1 cellular context compared by ENCODE assay signal in the genomic region with DNA sequence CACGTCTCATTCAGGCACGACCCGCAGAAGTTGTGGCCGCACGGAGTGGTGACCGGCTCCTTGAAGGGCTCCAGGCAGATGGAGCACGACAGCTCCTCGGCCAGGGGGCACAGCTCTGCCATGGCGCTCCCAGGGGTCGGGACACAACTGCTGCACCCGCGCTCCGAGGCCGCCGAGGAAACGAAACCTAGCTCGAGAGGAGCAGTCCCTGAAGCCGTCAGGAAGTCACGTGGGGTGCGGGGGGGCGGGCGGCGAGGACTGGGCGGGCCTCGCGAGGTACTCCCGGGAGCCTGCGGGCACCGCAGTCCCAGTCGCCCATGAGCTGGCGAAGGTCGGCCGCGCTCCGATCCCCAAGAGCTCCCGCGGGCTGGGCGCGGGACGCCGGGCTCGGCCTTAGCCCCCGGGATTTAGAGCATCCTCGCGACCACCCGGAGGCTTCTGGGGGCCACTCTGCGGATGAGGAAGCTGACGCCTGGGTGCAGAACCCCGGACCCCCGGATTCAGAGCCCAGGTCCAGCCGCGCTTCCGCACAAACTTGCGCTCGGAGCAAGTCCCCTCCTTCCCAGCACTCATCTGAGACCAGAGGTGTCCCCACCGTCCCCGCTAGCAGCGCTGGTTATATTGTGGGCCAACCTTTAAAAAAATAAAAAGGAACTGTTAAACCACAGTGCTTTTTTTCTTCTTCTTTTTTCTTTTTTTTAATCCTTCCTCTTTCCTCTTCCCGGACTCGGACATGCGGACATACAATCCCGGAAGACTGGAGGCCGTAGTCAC.
A peak's percentile ranks its signal among the peaks of the same experiment; 100 is the strongest.
TF ChIP-seq lines count a peak whose summit lies in the region.

A gene with protein sequence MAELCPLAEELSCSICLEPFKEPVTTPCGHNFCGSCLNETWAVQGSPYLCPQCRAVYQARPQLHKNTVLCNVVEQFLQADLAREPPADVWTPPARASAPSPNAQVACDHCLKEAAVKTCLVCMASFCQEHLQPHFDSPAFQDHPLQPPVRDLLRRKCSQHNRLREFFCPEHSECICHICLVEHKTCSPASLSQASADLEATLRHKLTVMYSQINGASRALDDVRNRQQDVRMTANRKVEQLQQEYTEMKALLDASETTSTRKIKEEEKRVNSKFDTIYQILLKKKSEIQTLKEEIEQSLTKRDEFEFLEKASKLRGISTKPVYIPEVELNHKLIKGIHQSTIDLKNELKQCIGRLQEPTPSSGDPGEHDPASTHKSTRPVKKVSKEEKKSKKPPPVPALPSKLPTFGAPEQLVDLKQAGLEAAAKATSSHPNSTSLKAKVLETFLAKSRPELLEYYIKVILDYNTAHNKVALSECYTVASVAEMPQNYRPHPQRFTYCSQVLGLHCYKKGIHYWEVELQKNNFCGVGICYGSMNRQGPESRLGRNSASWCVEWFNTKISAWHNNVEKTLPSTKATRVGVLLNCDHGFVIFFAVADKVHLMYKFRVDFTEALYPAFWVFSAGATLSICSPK (minus strand): TSS at position 183 of the 774 bp plus-strand sequence. CDS start 61 bp downstream, at position 122.

TF ChIP-seq in HEK293, 187 proteins besides CTCF, POLR2A, EP300 and RAD21 (continued from another document and continues in another):
- TF ChIP-seq, protein P1, sequence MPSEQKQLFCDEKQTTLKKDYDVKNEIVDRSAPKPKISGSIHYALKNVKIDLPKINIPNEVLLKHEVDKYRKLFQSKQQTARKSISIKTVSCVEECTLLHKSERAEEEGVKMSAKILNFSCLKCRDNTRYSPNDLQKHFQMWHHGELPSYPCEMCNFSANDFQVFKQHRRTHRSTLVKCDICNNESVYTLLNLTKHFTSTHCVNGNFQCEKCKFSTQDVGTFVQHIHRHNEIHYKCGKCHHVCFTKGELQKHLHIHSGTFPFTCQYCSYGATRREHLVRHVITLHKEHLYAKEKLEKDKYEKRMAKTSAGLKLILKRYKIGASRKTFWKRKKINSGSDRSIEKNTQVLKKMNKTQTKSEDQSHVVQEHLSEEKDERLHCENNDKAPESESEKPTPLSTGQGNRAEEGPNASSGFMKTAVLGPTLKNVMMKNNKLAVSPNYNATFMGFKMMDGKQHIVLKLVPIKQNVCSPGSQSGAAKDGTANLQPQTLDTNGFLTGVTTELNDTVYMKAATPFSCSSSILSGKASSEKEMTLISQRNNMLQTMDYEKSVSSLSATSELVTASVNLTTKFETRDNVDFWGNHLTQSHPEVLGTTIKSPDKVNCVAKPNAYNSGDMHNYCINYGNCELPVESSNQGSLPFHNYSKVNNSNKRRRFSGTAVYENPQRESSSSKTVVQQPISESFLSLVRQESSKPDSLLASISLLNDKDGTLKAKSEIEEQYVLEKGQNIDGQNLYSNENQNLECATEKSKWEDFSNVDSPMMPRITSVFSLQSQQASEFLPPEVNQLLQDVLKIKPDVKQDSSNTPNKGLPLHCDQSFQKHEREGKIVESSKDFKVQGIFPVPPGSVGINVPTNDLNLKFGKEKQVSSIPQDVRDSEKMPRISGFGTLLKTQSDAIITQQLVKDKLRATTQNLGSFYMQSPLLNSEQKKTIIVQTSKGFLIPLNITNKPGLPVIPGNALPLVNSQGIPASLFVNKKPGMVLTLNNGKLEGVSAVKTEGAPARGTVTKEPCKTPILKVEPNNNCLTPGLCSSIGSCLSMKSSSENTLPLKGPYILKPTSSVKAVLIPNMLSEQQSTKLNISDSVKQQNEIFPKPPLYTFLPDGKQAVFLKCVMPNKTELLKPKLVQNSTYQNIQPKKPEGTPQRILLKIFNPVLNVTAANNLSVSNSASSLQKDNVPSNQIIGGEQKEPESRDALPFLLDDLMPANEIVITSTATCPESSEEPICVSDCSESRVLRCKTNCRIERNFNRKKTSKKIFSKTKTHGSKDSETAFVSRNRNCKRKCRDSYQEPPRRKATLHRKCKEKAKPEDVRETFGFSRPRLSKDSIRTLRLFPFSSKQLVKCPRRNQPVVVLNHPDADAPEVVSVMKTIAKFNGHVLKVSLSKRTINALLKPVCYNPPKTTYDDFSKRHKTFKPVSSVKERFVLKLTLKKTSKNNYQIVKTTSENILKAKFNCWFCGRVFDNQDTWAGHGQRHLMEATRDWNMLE (tag by site-specific recombination; conservative IDR thresholded peaks at IDR 0.05; ENCODE audit: low read depth): no peak
- TF ChIP-seq ZNF658 (tag by site-specific recombination; IDR thresholded peaks at IDR 0.05) (no peak), GLI4 (tag by site-specific recombination; IDR thresholded peaks at IDR 0.05) (no peak), REPIN1 (tag by site-specific recombination; IDR thresholded peaks at IDR 0.05; ENCODE audit: low read depth) (no peak), ZNF302 (tag by site-specific recombination; IDR thresholded peaks at IDR 0.05; ENCODE audit: low read depth) (no peak), ZNF473 (tag by site-specific recombination; IDR thresholded peaks at IDR 0.05) (no peak), ZNF768 (tag by site-specific recombination; IDR thresholded peaks at IDR 0.05) (no peak), ZNF155 (tag by site-specific recombination; IDR thresholded peaks at IDR 0.05) (no peak), HOXA7 (CRISPR knock-in tag; IDR thresholded peaks at IDR 0.05; ENCODE audit: borderline replicate concordance) (no peak), ZNF610 (tag by site-specific recombination; IDR thresholded peaks at IDR 0.05; ENCODE audit: borderline replicate concordance) (peak; percentile 9; the same call in 1 of the 2 replicates), GFI1B (tag by site-specific recombination; IDR thresholded peaks at IDR 0.05) (no peak), BCL11B (tag by site-specific recombination; IDR thresholded peaks at IDR 0.05; ENCODE audit: low read depth) (0 out of 2 replicates have a peak, but pooled peaks have one; percentile 11), ZNF416 (tag by site-specific recombination; IDR thresholded peaks at IDR 0.05) (no peak), KLF16 (tag by site-specific recombination; IDR thresholded peaks at IDR 0.05) (no peak), ZNF23 (tag by site-specific recombination; IDR thresholded peaks at IDR 0.05; ENCODE audit: borderline replicate concordance) (no peak), ZNF10 (tag by site-specific recombination; IDR thresholded peaks at IDR 0.05) (no peak)
- TF ChIP-seq, protein P2, sequence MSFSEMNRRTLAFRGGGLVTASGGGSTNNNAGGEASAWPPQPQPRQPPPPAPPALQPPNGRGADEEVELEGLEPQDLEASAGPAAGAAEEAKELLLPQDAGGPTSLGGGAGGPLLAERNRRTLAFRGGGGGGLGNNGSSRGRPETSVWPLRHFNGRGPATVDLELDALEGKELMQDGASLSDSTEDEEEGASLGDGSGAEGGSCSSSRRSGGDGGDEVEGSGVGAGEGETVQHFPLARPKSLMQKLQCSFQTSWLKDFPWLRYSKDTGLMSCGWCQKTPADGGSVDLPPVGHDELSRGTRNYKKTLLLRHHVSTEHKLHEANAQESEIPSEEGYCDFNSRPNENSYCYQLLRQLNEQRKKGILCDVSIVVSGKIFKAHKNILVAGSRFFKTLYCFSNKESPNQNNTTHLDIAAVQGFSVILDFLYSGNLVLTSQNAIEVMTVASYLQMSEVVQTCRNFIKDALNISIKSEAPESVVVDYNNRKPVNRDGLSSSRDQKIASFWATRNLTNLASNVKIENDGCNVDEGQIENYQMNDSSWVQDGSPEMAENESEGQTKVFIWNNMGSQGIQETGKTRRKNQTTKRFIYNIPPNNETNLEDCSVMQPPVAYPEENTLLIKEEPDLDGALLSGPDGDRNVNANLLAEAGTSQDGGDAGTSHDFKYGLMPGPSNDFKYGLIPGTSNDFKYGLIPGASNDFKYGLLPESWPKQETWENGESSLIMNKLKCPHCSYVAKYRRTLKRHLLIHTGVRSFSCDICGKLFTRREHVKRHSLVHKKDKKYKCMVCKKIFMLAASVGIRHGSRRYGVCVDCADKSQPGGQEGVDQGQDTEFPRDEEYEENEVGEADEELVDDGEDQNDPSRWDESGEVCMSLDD (tag by site-specific recombination; IDR thresholded peaks at IDR 0.05): peak; percentile 74; the same call in 1 of the 2 replicates
- TF ChIP-seq, protein P3, sequence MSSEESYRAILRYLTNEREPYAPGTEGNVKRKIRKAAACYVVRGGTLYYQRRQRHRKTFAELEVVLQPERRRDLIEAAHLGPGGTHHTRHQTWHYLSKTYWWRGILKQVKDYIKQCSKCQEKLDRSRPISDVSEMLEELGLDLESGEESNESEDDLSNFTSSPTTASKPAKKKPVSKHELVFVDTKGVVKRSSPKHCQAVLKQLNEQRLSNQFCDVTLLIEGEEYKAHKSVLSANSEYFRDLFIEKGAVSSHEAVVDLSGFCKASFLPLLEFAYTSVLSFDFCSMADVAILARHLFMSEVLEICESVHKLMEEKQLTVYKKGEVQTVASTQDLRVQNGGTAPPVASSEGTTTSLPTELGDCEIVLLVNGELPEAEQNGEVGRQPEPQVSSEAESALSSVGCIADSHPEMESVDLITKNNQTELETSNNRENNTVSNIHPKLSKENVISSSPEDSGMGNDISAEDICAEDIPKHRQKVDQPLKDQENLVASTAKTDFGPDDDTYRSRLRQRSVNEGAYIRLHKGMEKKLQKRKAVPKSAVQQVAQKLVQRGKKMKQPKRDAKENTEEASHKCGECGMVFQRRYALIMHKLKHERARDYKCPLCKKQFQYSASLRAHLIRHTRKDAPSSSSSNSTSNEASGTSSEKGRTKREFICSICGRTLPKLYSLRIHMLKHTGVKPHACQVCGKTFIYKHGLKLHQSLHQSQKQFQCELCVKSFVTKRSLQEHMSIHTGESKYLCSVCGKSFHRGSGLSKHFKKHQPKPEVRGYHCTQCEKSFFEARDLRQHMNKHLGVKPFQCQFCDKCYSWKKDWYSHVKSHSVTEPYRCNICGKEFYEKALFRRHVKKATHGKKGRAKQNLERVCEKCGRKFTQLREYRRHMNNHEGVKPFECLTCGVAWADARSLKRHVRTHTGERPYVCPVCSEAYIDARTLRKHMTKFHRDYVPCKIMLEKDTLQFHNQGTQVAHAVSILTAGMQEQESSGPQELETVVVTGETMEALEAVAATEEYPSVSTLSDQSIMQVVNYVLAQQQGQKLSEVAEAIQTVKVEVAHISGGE (tag by site-specific recombination; conservative IDR thresholded peaks at IDR 0.05; ENCODE audit: low read depth): peak; percentile 66
- TF ChIP-seq, protein P4, sequence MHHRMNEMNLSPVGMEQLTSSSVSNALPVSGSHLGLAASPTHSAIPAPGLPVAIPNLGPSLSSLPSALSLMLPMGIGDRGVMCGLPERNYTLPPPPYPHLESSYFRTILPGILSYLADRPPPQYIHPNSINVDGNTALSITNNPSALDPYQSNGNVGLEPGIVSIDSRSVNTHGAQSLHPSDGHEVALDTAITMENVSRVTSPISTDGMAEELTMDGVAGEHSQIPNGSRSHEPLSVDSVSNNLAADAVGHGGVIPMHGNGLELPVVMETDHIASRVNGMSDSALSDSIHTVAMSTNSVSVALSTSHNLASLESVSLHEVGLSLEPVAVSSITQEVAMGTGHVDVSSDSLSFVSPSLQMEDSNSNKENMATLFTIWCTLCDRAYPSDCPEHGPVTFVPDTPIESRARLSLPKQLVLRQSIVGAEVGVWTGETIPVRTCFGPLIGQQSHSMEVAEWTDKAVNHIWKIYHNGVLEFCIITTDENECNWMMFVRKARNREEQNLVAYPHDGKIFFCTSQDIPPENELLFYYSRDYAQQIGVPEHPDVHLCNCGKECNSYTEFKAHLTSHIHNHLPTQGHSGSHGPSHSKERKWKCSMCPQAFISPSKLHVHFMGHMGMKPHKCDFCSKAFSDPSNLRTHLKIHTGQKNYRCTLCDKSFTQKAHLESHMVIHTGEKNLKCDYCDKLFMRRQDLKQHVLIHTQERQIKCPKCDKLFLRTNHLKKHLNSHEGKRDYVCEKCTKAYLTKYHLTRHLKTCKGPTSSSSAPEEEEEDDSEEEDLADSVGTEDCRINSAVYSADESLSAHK (tag by site-specific recombination; IDR thresholded peaks at IDR 0.05): 0 out of 2 replicates have a peak, but pooled peaks have one; percentile 40
- TF ChIP-seq, protein P5, sequence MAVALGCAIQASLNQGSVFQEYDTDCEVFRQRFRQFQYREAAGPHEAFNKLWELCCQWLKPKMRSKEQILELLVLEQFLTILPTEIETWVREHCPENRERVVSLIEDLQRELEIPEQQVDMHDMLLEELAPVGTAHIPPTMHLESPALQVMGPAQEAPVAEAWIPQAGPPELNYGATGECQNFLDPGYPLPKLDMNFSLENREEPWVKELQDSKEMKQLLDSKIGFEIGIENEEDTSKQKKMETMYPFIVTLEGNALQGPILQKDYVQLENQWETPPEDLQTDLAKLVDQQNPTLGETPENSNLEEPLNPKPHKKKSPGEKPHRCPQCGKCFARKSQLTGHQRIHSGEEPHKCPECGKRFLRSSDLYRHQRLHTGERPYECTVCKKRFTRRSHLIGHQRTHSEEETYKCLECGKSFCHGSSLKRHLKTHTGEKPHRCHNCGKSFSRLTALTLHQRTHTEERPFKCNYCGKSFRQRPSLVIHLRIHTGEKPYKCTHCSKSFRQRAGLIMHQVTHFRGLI (tag by site-specific recombination; IDR thresholded peaks at IDR 0.05): peak; percentile 35; the same call in 1 of the 2 replicates
- TF ChIP-seq, protein P6, sequence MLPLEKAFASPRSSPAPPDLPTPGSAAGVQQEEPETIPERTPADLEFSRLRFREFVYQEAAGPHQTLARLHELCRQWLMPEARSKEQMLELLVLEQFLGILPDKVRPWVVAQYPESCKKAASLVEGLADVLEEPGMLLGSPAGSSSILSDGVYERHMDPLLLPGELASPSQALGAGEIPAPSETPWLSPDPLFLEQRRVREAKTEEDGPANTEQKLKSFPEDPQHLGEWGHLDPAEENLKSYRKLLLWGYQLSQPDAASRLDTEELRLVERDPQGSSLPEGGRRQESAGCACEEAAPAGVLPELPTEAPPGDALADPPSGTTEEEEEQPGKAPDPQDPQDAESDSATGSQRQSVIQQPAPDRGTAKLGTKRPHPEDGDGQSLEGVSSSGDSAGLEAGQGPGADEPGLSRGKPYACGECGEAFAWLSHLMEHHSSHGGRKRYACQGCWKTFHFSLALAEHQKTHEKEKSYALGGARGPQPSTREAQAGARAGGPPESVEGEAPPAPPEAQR (tag by site-specific recombination; IDR thresholded peaks at IDR 0.05): no peak
- TF ChIP-seq, protein P7, sequence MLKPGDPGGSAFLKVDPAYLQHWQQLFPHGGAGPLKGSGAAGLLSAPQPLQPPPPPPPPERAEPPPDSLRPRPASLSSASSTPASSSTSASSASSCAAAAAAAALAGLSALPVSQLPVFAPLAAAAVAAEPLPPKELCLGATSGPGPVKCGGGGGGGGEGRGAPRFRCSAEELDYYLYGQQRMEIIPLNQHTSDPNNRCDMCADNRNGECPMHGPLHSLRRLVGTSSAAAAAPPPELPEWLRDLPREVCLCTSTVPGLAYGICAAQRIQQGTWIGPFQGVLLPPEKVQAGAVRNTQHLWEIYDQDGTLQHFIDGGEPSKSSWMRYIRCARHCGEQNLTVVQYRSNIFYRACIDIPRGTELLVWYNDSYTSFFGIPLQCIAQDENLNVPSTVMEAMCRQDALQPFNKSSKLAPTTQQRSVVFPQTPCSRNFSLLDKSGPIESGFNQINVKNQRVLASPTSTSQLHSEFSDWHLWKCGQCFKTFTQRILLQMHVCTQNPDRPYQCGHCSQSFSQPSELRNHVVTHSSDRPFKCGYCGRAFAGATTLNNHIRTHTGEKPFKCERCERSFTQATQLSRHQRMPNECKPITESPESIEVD (tag by site-specific recombination; IDR thresholded peaks at IDR 0.05): no peak
- TF ChIP-seq, protein P8, sequence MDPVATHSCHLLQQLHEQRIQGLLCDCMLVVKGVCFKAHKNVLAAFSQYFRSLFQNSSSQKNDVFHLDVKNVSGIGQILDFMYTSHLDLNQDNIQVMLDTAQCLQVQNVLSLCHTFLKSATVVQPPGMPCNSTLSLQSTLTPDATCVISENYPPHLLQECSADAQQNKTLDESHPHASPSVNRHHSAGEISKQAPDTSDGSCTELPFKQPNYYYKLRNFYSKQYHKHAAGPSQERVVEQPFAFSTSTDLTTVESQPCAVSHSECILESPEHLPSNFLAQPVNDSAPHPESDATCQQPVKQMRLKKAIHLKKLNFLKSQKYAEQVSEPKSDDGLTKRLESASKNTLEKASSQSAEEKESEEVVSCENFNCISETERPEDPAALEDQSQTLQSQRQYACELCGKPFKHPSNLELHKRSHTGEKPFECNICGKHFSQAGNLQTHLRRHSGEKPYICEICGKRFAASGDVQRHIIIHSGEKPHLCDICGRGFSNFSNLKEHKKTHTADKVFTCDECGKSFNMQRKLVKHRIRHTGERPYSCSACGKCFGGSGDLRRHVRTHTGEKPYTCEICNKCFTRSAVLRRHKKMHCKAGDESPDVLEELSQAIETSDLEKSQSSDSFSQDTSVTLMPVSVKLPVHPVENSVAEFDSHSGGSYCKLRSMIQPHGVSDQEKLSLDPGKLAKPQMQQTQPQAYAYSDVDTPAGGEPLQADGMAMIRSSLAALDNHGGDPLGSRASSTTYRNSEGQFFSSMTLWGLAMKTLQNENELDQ (tag by site-specific recombination; IDR thresholded peaks at IDR 0.05; ENCODE audit: low read depth): no peak
